21 cellular contexts compared by ENCODE assay signal in the genomic region with DNA sequence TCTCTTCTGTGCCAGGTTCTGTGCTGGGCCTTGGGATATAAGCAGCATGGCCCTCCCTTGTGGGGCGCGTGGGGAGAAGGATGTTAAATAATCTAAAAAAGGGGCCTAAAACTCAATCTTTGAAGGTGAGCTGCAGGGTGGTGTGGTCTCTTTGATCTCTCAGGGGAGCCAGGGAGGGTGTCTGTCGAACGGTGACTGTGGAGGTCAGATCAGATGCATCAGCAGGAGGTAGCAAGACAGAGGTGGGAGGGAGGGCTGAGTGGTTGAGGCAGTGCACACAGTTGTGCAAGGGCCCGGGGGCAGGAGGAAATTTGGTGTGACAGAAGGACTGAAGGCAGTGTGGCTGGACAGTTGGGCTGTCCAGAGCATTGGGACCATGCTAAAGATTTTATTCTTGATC.
DNase-seq lines count a peak whose midpoint lies in the region; ATAC-seq and TF ChIP-seq lines count a peak whose summit lies in the region.
"Had no signal": no experiment of that assay in that cellular context is flagged by ENCODE, and none has a peak within 500 bp of the region (broad histone marks: within the 10 kb centered on the region; RNA-seq: fewer than 3 reads in every experiment).

No MANE protein-coding gene starts in this region.

- no peak overlapping the region for H2BK5ac ChIP-seq in neuronal stem cell (ENCODE audit: low read length)

- no peaks in the 10 kb centered on the region for H3K79me1 ChIP-seq in neuronal stem cell (ENCODE audit: low read depth, low read length)

- H2BK15ac ChIP-seq in neuronal stem cell (ENCODE audit: low read length), result no peak overlapping the region

- no peak overlapping the region for H3K4me3 Mint-ChIP-seq in type B pancreatic cell
- H3K4me3 Mint-ChIP-seq: B cell; CD4-positive, CD25-positive, alpha-beta regulatory T cell; CD8-positive, alpha-beta T cell; GM23338; H9; HFFc6 had no signal

- H2BK12ac ChIP-seq in neuronal stem cell (ENCODE audit: low read length), result no peak overlapping the region

- no peaks in the 10 kb centered on the region for H3K36me3 ChIP-seq in heart left ventricle
- no peaks in the 10 kb centered on the region for H3K36me3 ChIP-seq in neuronal stem cell (replicated peaks in 1 of 2; ENCODE audit: control insufficient read depth in 2 of 2, insufficient read depth in 2 of 2, low read length in 2 of 2)
- H3K36me3 ChIP-seq: BLaER1 had no signal

- H2AFZ ChIP-seq in neuronal stem cell (ENCODE audit: low read length), result no peak overlapping the region
- H2AFZ ChIP-seq: GM23338 had no signal

- H4K8ac ChIP-seq in neuronal stem cell (ENCODE audit: low read depth, low read length), result no peak overlapping the region

- H3K27ac ChIP-seq in heart left ventricle, result no peak overlapping the region
- no peak overlapping the region for H3K27ac ChIP-seq in neuronal stem cell (replicated peaks; ENCODE audit: low read length)
- H3K27ac ChIP-seq: 22Rv1, BLaER1, C4-2B had no signal

- WGBS in heart left ventricle, 4 donors, result 51 to 71% (median 61%) methylated on average over 5 of the region's 5 CpGs
- no CpG with 5 or more reads among the region's 5 CpGs for WGBS in neuronal stem cell (ENCODE audit: extremely low coverage in 2 of 2, insufficient read length in 2 of 2, insufficient replicate concordance in 1 of 2), 2 donors

- no peak overlapping the region for H3K18ac ChIP-seq in neuronal stem cell (ENCODE audit: low read length)

- H3K27me3 Mint-ChIP-seq in type B pancreatic cell, result peaks cover 26% of the 10 kb centered on the region

- no peak overlapping the region for H3K4me2 ChIP-seq in neuronal stem cell (ENCODE audit: insufficient read depth, low read length, poor library complexity, severe bottlenecking)
- H3K4me2 ChIP-seq: BLaER1, GM23338 had no signal

- H3K27ac Mint-ChIP-seq in type B pancreatic cell, result no peak overlapping the region
- H3K27ac Mint-ChIP-seq: B cell; CD4-positive, CD25-positive, alpha-beta regulatory T cell; CD8-positive, alpha-beta T cell; GM23338; HFFc6 had no signal

- TF ChIP-seq CTCF in heart left ventricle (IDR thresholded peaks at IDR 0.05), result no peak
- no peak for TF ChIP-seq CTCF in type B pancreatic cell (conservative IDR thresholded peaks at IDR 0.05)

- peak overlapping the region; percentile 21 for H2AK5ac ChIP-seq in neuronal stem cell (ENCODE audit: low read depth, low read length)

- H3K23ac ChIP-seq in neuronal stem cell (ENCODE audit: low read depth, low read length, poor library complexity), result no peak overlapping the region

- no peak overlapping the region for H4K91ac ChIP-seq in neuronal stem cell (ENCODE audit: low read depth, low read length, poor library complexity)

- DNase-seq in Right ventricle myocardium inferior (ENCODE audit: missing footprints) (peak; percentile 4), heart left ventricle (no peak), mesenteric fat pad (ENCODE audit: low spot score) (peak; percentile 24), neuronal stem cell (ENCODE audit: low spot score) (no peak), type B pancreatic cell (ENCODE audit: extremely low spot score, unreplicated experiment) (no peak)
- DNase-seq in activated naive CD4-positive, alpha-beta T cell (lab: John Stamatoyannopoulos, UW), result no peak
- DNase-seq: Caco-2; CD4-positive, CD25-positive, alpha-beta regulatory T cell; CD8-positive, alpha-beta T cell; DMS153; DND-41; H9; HFFc6 had no signal

- H3K4me1 ChIP-seq in heart left ventricle, result no peaks in the 10 kb centered on the region
- H3K4me1 ChIP-seq in neuronal stem cell (ENCODE audit: control insufficient read depth in 2 of 2, insufficient read depth in 1 of 2, low read depth in 1 of 2, low read length in 2 of 2), result no peaks in the 10 kb centered on the region
- H3K4me1 ChIP-seq: Caco-2 had no signal

- H3K14ac ChIP-seq in neuronal stem cell (ENCODE audit: low read length), result no peak overlapping the region

- peaks cover 12% of the 10 kb centered on the region for H3K4me1 Mint-ChIP-seq in type B pancreatic cell (ENCODE audit: unreplicated experiment)
- H3K4me1 Mint-ChIP-seq: B cell; CD4-positive, CD25-positive, alpha-beta regulatory T cell had no signal

- H3K36me3 Mint-ChIP-seq in type B pancreatic cell, result no peaks in the 10 kb centered on the region
- H3K36me3 Mint-ChIP-seq: CD4-positive, CD25-positive, alpha-beta regulatory T cell; CD8-positive, alpha-beta T cell had no signal

- no peaks in the 10 kb centered on the region for H3K9me3 Mint-ChIP-seq in type B pancreatic cell
- H3K9me3 Mint-ChIP-seq: HFFc6 had no signal

- H3K9me3 ChIP-seq in heart left ventricle (peaks cover 0 to 8% (median under 1%) of the 10 kb centered on the region in 12 donors), neuronal stem cell (replicated peaks in 1 of 2; ENCODE audit: control insufficient read depth in 2 of 2, insufficient read depth in 1 of 2, low read depth in 1 of 2, low read length in 2 of 2) (peaks cover 0 to 2% of the 10 kb centered on the region in 2 donors)
- H3K9me3 ChIP-seq: BLaER1 had no signal

- no peak for TF ChIP-seq POLR2A in heart left ventricle (IDR thresholded peaks at IDR 0.05)

- no peak overlapping the region for H2BK120ac ChIP-seq in neuronal stem cell (ENCODE audit: low read depth, low read length)

- H3K9ac ChIP-seq in neuronal stem cell (ENCODE audit: low read depth, low read length, poor library complexity), result no peak overlapping the region
- H3K9ac ChIP-seq: BLaER1 had no signal

- intact Hi-C loops in Right ventricle myocardium inferior (cut with DNase I) (no loop called here), heart left ventricle (cut with DNase I) (no loop called here)

- peaks cover 9 to 51% (median 21%) of the 10 kb centered on the region in 9 donors for H3K27me3 ChIP-seq in heart left ventricle
- H3K27me3 ChIP-seq in neuronal stem cell (ENCODE audit: control insufficient read depth in 3 of 3, insufficient read depth in 3 of 3, low read depth in 1 of 3, low read length in 3 of 3), result peaks cover 0 to 36% (median 16%) of the 10 kb centered on the region in 3 experiments

- ATAC-seq in Right ventricle myocardium inferior (no peak), heart left ventricle (no peak), GM18907 (IDR thresholded peaks at IDR 0.05; ENCODE audit: unreplicated experiment) (no peak), GM19397 (IDR thresholded peaks at IDR 0.05; ENCODE audit: unreplicated experiment) (no peak)
- ATAC-seq: CD8-positive, alpha-beta T cell; GM23338; HCT116 had no signal

- no peak overlapping the region for H3K4me3 ChIP-seq in heart left ventricle
- H3K4me3 ChIP-seq in neuronal stem cell (ENCODE audit: low read length in 2 of 2), result no peak overlapping the region
- H3K4me3 ChIP-seq: BLaER1, GM23338 had no signal

- H3K4ac ChIP-seq in neuronal stem cell (ENCODE audit: low read length), result no peak overlapping the region

Comparison
In these comparisons a context has a peak if more than half of its experiments do, and no peak if none do; other contexts are left out.
1. DNase-seq: peak in Right ventricle myocardium inferior (single experiment) and mesenteric fat pad (single experiment); none in heart left ventricle (0 of 5), neuronal stem cell (single experiment), type B pancreatic cell (single experiment) and activated naive CD4-positive, alpha-beta T cell (0 of 4).